In the genomic region with DNA sequence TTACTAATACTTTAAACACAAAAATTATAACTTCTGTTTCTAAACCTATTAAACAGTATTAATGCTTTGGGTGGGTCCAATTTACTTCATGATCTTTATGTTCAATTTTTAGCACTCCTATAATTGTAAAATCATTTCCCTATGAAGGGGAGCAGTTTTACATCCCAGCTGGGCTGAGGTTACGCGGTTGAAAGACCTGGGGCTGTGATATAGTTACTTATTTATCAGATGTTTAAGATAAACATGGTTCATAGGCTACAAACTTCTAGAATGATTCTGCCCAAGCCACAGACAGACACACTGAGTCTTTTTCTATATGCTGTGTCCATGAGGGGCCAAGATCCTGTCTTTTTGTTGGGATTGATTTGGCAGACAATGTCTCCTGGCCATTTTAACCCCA, we compare ENCODE assay signal across 26 cellular contexts. TPM values are rescaled to one million over a fixed set of nuclear protein-coding genes. Genes with fewer than 3 reads are reported as not detected.
A peak's percentile ranks its signal among the peaks of the same experiment; 100 is the strongest.
DNase-seq lines count a peak whose midpoint lies in the region; ATAC-seq, FAIRE-seq and TF ChIP-seq lines count a peak whose summit lies in the region.
"Had no signal": no experiment of that assay in that cellular context is flagged by ENCODE, and none has a peak within 500 bp of the region (broad histone marks: within the 10 kb centered on the region; RNA-seq: fewer than 3 reads in every experiment).

No MANE protein-coding gene starts in this region.

- H3K4me1 ChIP-seq in esophagus muscularis mucosa: no peaks in the 10 kb centered on the region
- H3K4me1 ChIP-seq: body of pancreas, left lung had no signal

- no peak overlapping the region for H3K27ac ChIP-seq in esophagus muscularis mucosa (replicated peaks in 1 of 4)
- H3K27ac ChIP-seq: body of pancreas, heart left ventricle, KMS-11, left lung had no signal

- CTCF ChIA-PET in activated B cell treated with CpG ODN at 0.5 μM for 24 hours (lab: Charles Lee): no interaction called here

- H3K4me3 ChIP-seq in esophagus muscularis mucosa: no peak overlapping the region
- H3K4me3 ChIP-seq: body of pancreas, heart left ventricle, left lung, mucosa of descending colon had no signal

- H3K4me1 Mint-ChIP-seq in activated B cell treated with CpG ODN at 0.5 μM for 24 hours: peaks cover 32% of the 10 kb centered on the region

- TF ChIP-seq POLR2A in esophagus muscularis mucosa (IDR thresholded peaks at IDR 0.05; ENCODE audit: low read depth): no peak

- H3K27me3 Mint-ChIP-seq in activated B cell treated with CpG ODN at 0.5 μM for 24 hours: peaks cover 3% of the 10 kb centered on the region
- H3K27me3 Mint-ChIP-seq: activated naive CD8-positive, alpha-beta T cell treated with anti-CD3 and anti-CD28 coated beads, Interleukin-2, amount 10 ng/mL, durations not matched to agents 7 days and 5 days had no signal

- no peaks in the 10 kb centered on the region for H3K9me3 Mint-ChIP-seq in activated B cell treated with CpG ODN at 0.5 μM for 24 hours

- peak overlapping the region; percentile 59 for H3K27ac Mint-ChIP-seq in activated B cell treated with CpG ODN at 0.5 μM for 24 hours
- H3K27ac Mint-ChIP-seq: activated CD8-positive, alpha-beta memory T cell treated with anti-CD3 and anti-CD28 coated beads, Interleukin-2, amount 10 ng/mL, durations not matched to agents 7 days and 5 days; activated naive CD8-positive, alpha-beta T cell treated with anti-CD3 and anti-CD28 coated beads, Interleukin-2, amount 10 ng/mL, durations not matched to agents 7 days and 5 days; CD14-positive monocyte had no signal

- POLR2A ChIA-PET in activated B cell treated with CpG ODN at 0.5 μM for 24 hours (lab: Charles Lee): no interaction called here

- ATAC-seq in GM21423 (IDR thresholded peaks at IDR 0.05; ENCODE audit: unreplicated experiment): peak; percentile 91
- ATAC-seq in HG03159 (IDR thresholded peaks at IDR 0.05; ENCODE audit: unreplicated experiment): peak; percentile 66
- peak; percentile 47 for ATAC-seq in activated B cell treated with CpG ODN at 0.5 μM for 24 hours (ENCODE audit: low read depth)
- ATAC-seq: activated CD8-positive, alpha-beta memory T cell treated with anti-CD3 and anti-CD28 coated beads, Interleukin-2, amount 10 ng/mL, durations not matched to agents 7 days and 5 days; body of pancreas; heart left ventricle; left lung; mucosa of descending colon had no signal

- no peaks in the 10 kb centered on the region for H3K36me3 ChIP-seq in esophagus muscularis mucosa
- H3K36me3 ChIP-seq: heart left ventricle, left lung had no signal

- no peaks in the 10 kb centered on the region for H3K36me3 Mint-ChIP-seq in activated B cell treated with CpG ODN at 0.5 μM for 24 hours (ENCODE audit: low read depth)
- H3K36me3 Mint-ChIP-seq: CD14-positive monocyte had no signal

- intact Hi-C loops in activated B cell treated with CpG ODN at 0.5 μM for 24 hours (cut with micrococcal nuclease): no loop called here
- intact Hi-C loops in esophagus muscularis mucosa (cut with DNase I): no loop called here

- no peaks in the 10 kb centered on the region for H3K27me3 ChIP-seq in esophagus muscularis mucosa
- H3K27me3 ChIP-seq: body of pancreas, heart left ventricle, left lung had no signal

- peak; percentile 67 for FAIRE-seq in GM18507 (lab: Jason Lieb, UNC)
- FAIRE-seq: G401.6 had no signal

- no peak overlapping the region for H3K4me3 Mint-ChIP-seq in activated B cell treated with CpG ODN at 0.5 μM for 24 hours
- H3K4me3 Mint-ChIP-seq: activated CD8-positive, alpha-beta memory T cell treated with anti-CD3 and anti-CD28 coated beads, Interleukin-2, amount 10 ng/mL, durations not matched to agents 7 days and 5 days; activated naive CD8-positive, alpha-beta T cell treated with anti-CD3 and anti-CD28 coated beads, Interleukin-2, amount 10 ng/mL, durations not matched to agents 7 days and 5 days; CD14-positive monocyte had no signal

- DNase-seq in GM18507 (ENCODE audit: extremely low spot score, insufficient read length, low read depth) (peak; percentile 7), activated B cell treated with CpG ODN at 0.5 μM for 24 hours (no peak), esophagus muscularis mucosa (ENCODE audit: extremely low spot score) (no peak), anterior cingulate cortex (lab: John Stamatoyannopoulos, UW) (no peak), NK-92 (lab: John Stamatoyannopoulos, UW; ENCODE audit: unreplicated experiment) (no peak), SHP77 treated with DMSO at 0.1 percent for 48 hours (lab: John Stamatoyannopoulos, UW) (no peak)
- DNase-seq: activated CD4-positive, alpha-beta T cell treated with anti-CD3 and anti-CD28 coated beads for 4 hours; activated CD8-positive, alpha-beta memory T cell treated with anti-CD3 and anti-CD28 coated beads, Interleukin-2, amount 10 ng/mL, durations not matched to agents 7 days and 5 days; activated naive CD8-positive, alpha-beta T cell treated with anti-CD3 and anti-CD28 coated beads, Interleukin-2, amount 10 ng/mL, durations not matched to agents 7 days and 5 days; body of pancreas; DMS 273 treated with DMSO at 0.1 percent for 48 hours; HCEC 1CT; heart left ventricle; left lung; mucosa of descending colon; NCI-H1092; NCI-H2029 treated with DMSO at 0.1 percent for 48 hours; NCI-H446; NK-92 treated with Interleukin-12 subunit alpha and Interleukin-12 subunit beta, amount 100 ng/mL, for 24 hours; RPMI8226; stimulated activated CD4-positive, alpha-beta T cell treated with anti-CD3 and anti-CD28 coated beads, Interleukin-4, amount 100 ng/mL, for 4 hours had no signal

- WGBS in esophagus muscularis mucosa: 100% methylated on average over 2 of the region's 2 CpGs

- no peak for TF ChIP-seq CTCF in activated B cell treated with CpG ODN at 0.5 μM for 24 hours (IDR thresholded peaks at IDR 0.05)
- no peak for TF ChIP-seq CTCF in esophagus muscularis mucosa (IDR thresholded peaks at IDR 0.05)

- TF ChIP-seq EP300 in esophagus muscularis mucosa (IDR thresholded peaks at IDR 0.05): no peak

- H3K9me3 ChIP-seq in esophagus muscularis mucosa: no peaks in the 10 kb centered on the region
- H3K9me3 ChIP-seq: body of pancreas, heart left ventricle, left lung, mucosa of descending colon had no signal

RNA-seq across cellular contexts. Expression of a gene that starts 44.4 kb away (rescaled TPM):
- total RNA-seq in activated B cell treated with CpG ODN at 0.5 μM for 24 hours: 37.6 and 40.3 TPM in 2 replicates
- 10 to 100 TPM; 22.2 to 57.9 (median 36.9) TPM for total RNA-seq in esophagus muscularis mucosa
